In the genomic region with DNA sequence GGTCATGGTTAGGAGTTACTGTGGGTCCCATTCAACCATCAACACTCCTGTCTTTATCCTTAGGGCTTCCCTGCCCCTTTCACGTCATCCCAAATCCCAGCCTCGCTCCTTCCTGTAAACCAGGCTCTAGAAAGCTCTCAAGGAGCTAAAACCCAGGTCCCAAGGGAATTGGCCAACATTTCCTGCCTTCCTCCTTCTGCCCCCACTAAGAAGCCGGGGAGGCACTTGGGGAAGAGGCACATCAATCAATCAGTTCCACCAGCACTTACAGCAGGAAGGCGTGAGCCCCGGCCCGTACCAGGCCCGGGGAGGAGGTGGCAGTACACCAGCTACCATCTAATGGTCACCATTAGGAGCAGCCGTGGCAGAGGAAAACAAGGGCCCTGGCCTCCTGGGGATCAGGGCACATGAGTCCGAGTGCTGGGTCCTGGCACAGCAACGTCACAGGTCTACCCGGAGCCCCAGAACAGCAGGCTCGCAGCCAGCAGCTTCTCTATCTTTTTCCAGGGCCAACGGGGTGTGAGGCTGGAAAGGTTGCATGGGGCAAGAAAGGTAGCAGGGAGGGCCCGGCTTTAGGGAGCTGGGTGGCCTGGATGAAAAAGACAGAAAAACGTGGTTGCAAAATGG, we compare ENCODE assay signal across 13 cellular contexts.
DNase-seq lines count a peak whose midpoint lies in the region; ATAC-seq and TF ChIP-seq lines count a peak whose summit lies in the region.
"Had no signal": no experiment of that assay in that cellular context is flagged by ENCODE, and none has a peak within 500 bp of the region (broad histone marks: within the 10 kb centered on the region; RNA-seq: fewer than 3 reads in every experiment).

No MANE protein-coding gene starts in this region.

- intact Hi-C loops in PC-3 (cut with micrococcal nuclease) = no loop called here

- H3K9ac ChIP-seq in BLaER1 (peak overlapping the region; percentile 64), PC-3 (ENCODE audit: low read length) (no peak overlapping the region), rectal smooth muscle tissue (ENCODE audit: low read length) (no peak overlapping the region)

- H3K27me3 Mint-ChIP-seq in osteocyte (ENCODE audit: unreplicated experiment) = no peaks in the 10 kb centered on the region

- no peak overlapping the region for H2AFZ ChIP-seq in PC-3 (ENCODE audit: low read length)

- no peaks in the 10 kb centered on the region for H3K9me3 Mint-ChIP-seq in osteocyte (ENCODE audit: unreplicated experiment)

- H3K4me2 ChIP-seq in BLaER1 (peak overlapping the region; percentile 90), PC-3 (ENCODE audit: low read length) (no peak overlapping the region)

- DNase-seq in PC-3 (no peak), OCI-M1 (lab: John Stamatoyannopoulos, UW) (no peak), osteocyte (ENCODE audit: extremely low spot score, unreplicated experiment) (no peak), MG63 (no peak)
- DNase-seq: activated gamma-delta T cell treated with Interleukin-2 at 50 U/mL for 16 hours, BE2C, foreskin keratinocyte, posterior cingulate gyrus had no signal

- CTCF ChIA-PET in PC-3 (lab: Charles Lee) = no interaction called here

- no peaks in the 10 kb centered on the region for H3K9me2 ChIP-seq in PC-3 (replicated peaks; ENCODE audit: low read length)

- no TSS peak for BruUV-seq in PC-3 (replicated peaks; lab: Mats Ljungman, UMichigan)

- no peak for TF ChIP-seq EP300 in gastroesophageal sphincter (IDR thresholded peaks at IDR 0.05)

- POLR2A ChIA-PET in PC-3 (lab: Charles Lee; ENCODE audit: unreplicated experiment) = no interaction called here

- peak overlapping the region; percentile 88 for H3K27ac ChIP-seq in BLaER1
- H3K27ac ChIP-seq in PC-3 (ENCODE audit: low read length) = peak overlapping the region; percentile 94
- H3K27ac ChIP-seq in gastroesophageal sphincter = peak overlapping the region; percentile 21 to 95 (median 90)
- H3K27ac ChIP-seq in rectal smooth muscle tissue (ENCODE audit: low read depth, low read length) = peak overlapping the region; percentile 87
- H3K27ac ChIP-seq: foreskin keratinocyte had no signal

- 45 to 72% methylated on average over 7 to 11 of the region's 15 CpGs for WGBS in gastroesophageal sphincter (ENCODE audit: low coverage in 1 of 2), 2 donors

- H3K27me3 ChIP-seq in BLaER1 = peaks cover 1% of the 10 kb centered on the region; the same call in 1 of the 2 replicates
- no peaks in the 10 kb centered on the region for H3K27me3 ChIP-seq in PC-3 (ENCODE audit: low read length)
- H3K27me3 ChIP-seq in gastroesophageal sphincter = no peaks in the 10 kb centered on the region
- H3K27me3 ChIP-seq in rectal smooth muscle tissue (ENCODE audit: control insufficient read depth, insufficient read depth, low read length) = no peaks in the 10 kb centered on the region
- H3K27me3 ChIP-seq in MG63 = no peaks in the 10 kb centered on the region
- H3K27me3 ChIP-seq: BE2C, foreskin keratinocyte, tibial nerve had no signal

- ATAC-seq in PC-3 (no peak), gastroesophageal sphincter (no peak), HG03571 (IDR thresholded peaks at IDR 0.05; ENCODE audit: unreplicated experiment) (no peak)
- ATAC-seq: foreskin keratinocyte had no signal

- H3F3A ChIP-seq in PC-3 (ENCODE audit: low read length, unreplicated experiment) = no peaks in the 10 kb centered on the region

- H3K9me3 ChIP-seq in BLaER1 (no peaks in the 10 kb centered on the region), PC-3 (ENCODE audit: low read length) (no peaks in the 10 kb centered on the region), gastroesophageal sphincter (no peaks in the 10 kb centered on the region), MG63 (no peaks in the 10 kb centered on the region)
- H3K9me3 ChIP-seq: BE2C, tibial nerve had no signal

- H3K4me1 Mint-ChIP-seq in osteocyte (ENCODE audit: unreplicated experiment) = peaks cover 26% of the 10 kb centered on the region

- no peak for TF ChIP-seq CTCF in PC-3 (conservative IDR thresholded peaks at IDR 0.05; ENCODE audit: low read depth, low read length)
- TF ChIP-seq CTCF in gastroesophageal sphincter (IDR thresholded peaks at IDR 0.05) = no peak
- no peak for TF ChIP-seq CTCF in osteocyte (IDR thresholded peaks at IDR 0.05)

- H3K36me3 Mint-ChIP-seq in osteocyte (ENCODE audit: unreplicated experiment) = no peaks in the 10 kb centered on the region

- H3K27ac Mint-ChIP-seq in osteocyte (ENCODE audit: unreplicated experiment) = no peak overlapping the region

- H4K20me1 ChIP-seq in BLaER1 = peaks cover 12% of the 10 kb centered on the region
- no peaks in the 10 kb centered on the region for H4K20me1 ChIP-seq in PC-3 (ENCODE audit: low read length)

- no peaks in the 10 kb centered on the region for H3K36me3 ChIP-seq in BLaER1
- no peaks in the 10 kb centered on the region for H3K36me3 ChIP-seq in PC-3 (ENCODE audit: low read depth, low read length)
- H3K36me3 ChIP-seq in gastroesophageal sphincter = no peaks in the 10 kb centered on the region
- no peaks in the 10 kb centered on the region for H3K36me3 ChIP-seq in rectal smooth muscle tissue (ENCODE audit: control insufficient read depth, insufficient read depth, low read length)
- H3K36me3 ChIP-seq in MG63 = no peaks in the 10 kb centered on the region
- H3K36me3 ChIP-seq: BE2C, tibial nerve had no signal

- H3K4me3 ChIP-seq in BLaER1 (peak overlapping the region; percentile 14), PC-3 (ENCODE audit: low read length) (no peak overlapping the region), gastroesophageal sphincter (no peak overlapping the region), rectal smooth muscle tissue (ENCODE audit: low read length) (no peak overlapping the region), MG63 (no peak overlapping the region)
- H3K4me3 ChIP-seq: tibial nerve had no signal

- H3K79me2 ChIP-seq in PC-3 (ENCODE audit: low read length) = no peaks in the 10 kb centered on the region

- H3K4me1 ChIP-seq in BLaER1 (peaks cover 93% of the 10 kb centered on the region), PC-3 (ENCODE audit: insufficient read depth, low read length) (peaks cover 34% of the 10 kb centered on the region), gastroesophageal sphincter (peaks cover 10 to 100% (median 65%) of the 10 kb centered on the region in 3 donors), rectal smooth muscle tissue (ENCODE audit: control insufficient read depth, insufficient read depth, low read length) (peaks cover 75% of the 10 kb centered on the region)

- H3K4me3 Mint-ChIP-seq in osteocyte (ENCODE audit: unreplicated experiment) = no peak overlapping the region

- no peak for TF ChIP-seq POLR2A in gastroesophageal sphincter (IDR thresholded peaks at IDR 0.05)
